Comparison of ENCODE assay signal across 33 cellular contexts in genomic region chr6:27053738-27054137, GRCh38.
A peak's percentile ranks its signal among the peaks of the same experiment; 100 is the strongest.
DNase-seq lines count a peak whose midpoint lies in the region; ATAC-seq, FAIRE-seq and TF ChIP-seq lines count a peak whose summit lies in the region.
"Had no signal": no experiment of that assay in that cellular context is flagged by ENCODE, and none has a peak within 500 bp of the region (broad histone marks: within the 10 kb centered on the region; RNA-seq: fewer than 3 reads in every experiment).

No MANE protein-coding gene starts in this region.

- SMC1A ChIA-PET in GM12878 (lab: Charles Lee; ENCODE audit: uncharacterized antibody, unreplicated experiment): interaction anchor here (0.7 to 3.7 kb wide), 6 partner anchors 9 to 24 kb away, joined by 3 to 15 read pairs (median 4); no protein-coding TSS in a partner anchor

- in situ Hi-C loops in GM12878 (cut with MboI): no loop called here

- H3K36me3 ChIP-seq in GM12878 (ENCODE audit: control insufficient read depth in 2 of 2, insufficient read depth in 2 of 2, low read length in 1 of 2): no peaks in the 10 kb centered on the region
- H3K36me3 ChIP-seq in BE2C: no peaks in the 10 kb centered on the region
- H3K36me3 ChIP-seq: colonic mucosa, neutrophil, right lobe of liver, spleen had no signal

- H3K4me3 ChIP-seq in GM12878 (no peak overlapping the region), BE2C (ENCODE audit: low read depth, low read length) (no peak overlapping the region)
- H3K4me3 ChIP-seq: colonic mucosa, right lobe of liver, spleen, testis had no signal

- CTCF ChIA-PET in GM12878 (lab: Yijun Ruan, JAX): no interaction called here

- H3K4me1 ChIP-seq in GM12878 (ENCODE audit: control insufficient read depth, insufficient read depth, low read length): peaks cover 21% of the 10 kb centered on the region
- H3K4me1 ChIP-seq in BE2C: no peaks in the 10 kb centered on the region
- H3K4me1 ChIP-seq: colonic mucosa, right lobe of liver, spleen, testis had no signal

- no TSS peak for BruUV-seq in GM12878 (replicated peaks; lab: Mats Ljungman, UMichigan)

- no peak for TF ChIP-seq RAD21 in GM12878 (IDR thresholded peaks at IDR 0.05; ENCODE audit: insufficient read depth, low read depth, low read length)

- TF ChIP-seq EP300 in GM12878 (IDR thresholded peaks at IDR 0.05; ENCODE audit: borderline replicate concordance in 1 of 2, control insufficient read depth in 1 of 2, low read depth in 2 of 2, low read length in 2 of 2): no peak

- H3K27me3 ChIP-seq in GM12878 (replicated peaks in 1 of 2; ENCODE audit: control insufficient read depth in 2 of 2, insufficient read depth in 2 of 2, low read length in 1 of 2) (no peaks in the 10 kb centered on the region), BE2C (no peaks in the 10 kb centered on the region)
- H3K27me3 ChIP-seq: colonic mucosa, right lobe of liver, testis had no signal

- H3K27ac ChIP-seq in GM12878 (ENCODE audit: control insufficient read depth, insufficient read depth): peak overlapping the region; percentile 63
- H3K27ac ChIP-seq: colonic mucosa, neutrophil, right lobe of liver, RWPE1, spleen, testis had no signal

- no peak overlapping the region for H3K9ac ChIP-seq in GM12878 (ENCODE audit: control insufficient read depth, insufficient read depth, low read length)

- FAIRE-seq in GM12878 (lab: Jason Lieb, UNC): no peak
- FAIRE-seq: astrocyte, HepG2, islet of Langerhans, urothelium cell line had no signal

- TF ChIP-seq CTCF in GM12878 (IDR thresholded peaks at IDR 0.05 in 2 of 3, conservative IDR thresholded peaks at IDR 0.05 in 1 of 3; ENCODE audit: control insufficient read depth in 2 of 3, extremely low read depth in 1 of 3, insufficient read depth in 1 of 3, low read depth in 3 of 3, low read length in 3 of 3): no peak
- no peak for TF ChIP-seq CTCF in BE2C (IDR thresholded peaks at IDR 0.05; ENCODE audit: low read depth, low read length)

- RAD21 ChIA-PET in GM12878 (lab: Charles Lee; ENCODE audit: unreplicated experiment): no interaction called here

- TF ChIP-seq POLR2A in GM12878 (IDR thresholded peaks at IDR 0.05; ENCODE audit: low read depth, low read length): no peak

- POLR2A ChIA-PET in GM12878 (lab: Charles Lee): interaction anchor here (0.8 to 1.3 kb wide), 2 partner anchors 10 to 14 kb away, joined by 3 to 4 read pairs; no protein-coding TSS in a partner anchor

- H3K79me2 ChIP-seq in GM12878 (ENCODE audit: control insufficient read depth, insufficient read depth, low read length): no peaks in the 10 kb centered on the region

- ATAC-seq in HG02642 (IDR thresholded peaks at IDR 0.05; ENCODE audit: poor library complexity, unreplicated experiment) (peak; percentile 70), GM12878 (peak; percentile 66), HG03342 (IDR thresholded peaks at IDR 0.05; ENCODE audit: unreplicated experiment) (no peak)
- ATAC-seq: esophagus mucosa, HepG2, right lobe of liver had no signal

- no peaks in the 10 kb centered on the region for H4K20me1 ChIP-seq in GM12878 (ENCODE audit: control insufficient read depth, insufficient read depth)

- H3K9me3 ChIP-seq in GM12878 (replicated peaks; ENCODE audit: control insufficient read depth, insufficient read depth, low read length): peaks cover 1% of the 10 kb centered on the region; the same call in 2 of the 3 replicates
- H3K9me3 ChIP-seq in BE2C: no peaks in the 10 kb centered on the region
- H3K9me3 ChIP-seq: colonic mucosa, neutrophil, right lobe of liver, spleen, testis had no signal

- intact Hi-C loops in GM12878 (cut with micrococcal nuclease; ENCODE audit: unreplicated experiment): no loop called here

- DNase-seq in NCI-H146 (lab: John Stamatoyannopoulos, UW) (peak; percentile 19), NCI-H146 treated with DMSO at 0.1 percent for 48 hours (lab: John Stamatoyannopoulos, UW; ENCODE audit: unreplicated experiment) (no peak), GM12878 (ENCODE audit: low read depth, low spot score) (peak; percentile 38), renal cortical epithelial cell (ENCODE audit: low read depth) (peak; percentile 74), NCI-H345 treated with DMSO at 0.1 percent for 48 hours (lab: John Stamatoyannopoulos, UW; ENCODE audit: unreplicated experiment) (no peak), BE2C (no peak)
- DNase-seq: activated CD4-positive, CD25-positive, alpha-beta regulatory T cell; activated gamma-delta T cell treated with Interleukin-2 at 50 U/mL for 16 hours; activated naive CD8-positive, alpha-beta T cell treated with anti-CD3 and anti-CD28 coated beads, Interleukin-2, amount 10 ng/mL, durations not matched to agents 7 days and 5 days; activated T-cell treated with anti-CD3 and anti-CD28 coated beads, Interleukin-2, amount 50 U/mL, for 24 hours; CD4-positive, CD25-positive, alpha-beta regulatory T cell; colonic mucosa; effector memory CD4-positive, alpha-beta T cell; GOT3; head of caudate nucleus; NCI-H1417; NCI-H2081 treated with DMSO at 0.1 percent for 48 hours; NCI-H226; posterior cingulate gyrus; right lobe of liver; spleen; stimulated activated CD4-positive, alpha-beta T cell treated with anti-CD3 and anti-CD28 coated beads, Interleukin-2, amount 100 ng/mL, for 24 hours; T-helper 1 cell; testis had no signal

- no peak overlapping the region for H3K4me2 ChIP-seq in GM12878 (ENCODE audit: control insufficient read depth, insufficient read depth)

- peak overlapping the region; percentile 0; the same call in 1 of the 2 replicates for H2AFZ ChIP-seq in GM12878 (ENCODE audit: control insufficient read depth, low read depth, low read length)

TF ChIP-seq in GM12878, 131 proteins besides CTCF, POLR2A, EP300 and RAD21 (continues in another document):
- TF ChIP-seq HSF1 (IDR thresholded peaks at IDR 0.05; ENCODE audit: low read depth, low read length) (no peak), NFXL1 (IDR thresholded peaks at IDR 0.05; ENCODE audit: borderline replicate concordance) (no peak), ZNF622 (IDR thresholded peaks at IDR 0.05) (no peak), CUX1 (IDR thresholded peaks at IDR 0.05; ENCODE audit: insufficient replicate concordance, low read depth, low read length) (no peak), NFIC (IDR thresholded peaks at IDR 0.05; ENCODE audit: low read depth, low read length) (peak; percentile 41; the same call in 1 of the 2 replicates), MLLT1 (IDR thresholded peaks at IDR 0.05) (no peak), SREBF1 (IDR thresholded peaks at IDR 0.05; ENCODE audit: low read length) (no peak), RCOR1 (conservative IDR thresholded peaks at IDR 0.05; ENCODE audit: low read depth, low read length) (no peak)

Comparison
In these comparisons a context has a peak if more than half of its experiments do, and no peak if none do; other contexts are left out.
1. DNase-seq: peak in NCI-H146 (single experiment), GM12878 (single experiment) and renal cortical epithelial cell (single experiment); none in NCI-H146 treated with DMSO at 0.1 percent for 48 hours (single experiment), NCI-H345 treated with DMSO at 0.1 percent for 48 hours (single experiment) and BE2C (single experiment).